In genomic region chr6:109513571-109514071, GRCh38 we compare ENCODE assay signal across 1 cellular context.
A peak's percentile ranks its signal among the peaks of the same experiment; 100 is the strongest.
TF ChIP-seq lines count a peak whose summit lies in the region.

No MANE protein-coding gene starts in this region.

TF ChIP-seq in H1, 55 proteins besides CTCF, POLR2A, EP300 and RAD21:
- TF ChIP-seq ATF2 (IDR thresholded peaks at IDR 0.05; ENCODE audit: low read length) (0 out of 2 replicates have a peak, but pooled peaks have one; percentile 44), CHD7 (IDR thresholded peaks at IDR 0.05; ENCODE audit: insufficient replicate concordance, low read length) (peak; percentile 45), JUND (IDR thresholded peaks at IDR 0.05; ENCODE audit: low read length) (0 out of 2 replicates have a peak, but pooled peaks have one; percentile 42), SP1 (IDR thresholded peaks at IDR 0.05; ENCODE audit: low read depth, low read length) (peak; percentile 43; the same call in 1 of the 2 replicates), BACH1 (IDR thresholded peaks at IDR 0.05; ENCODE audit: low read length) (no peak), TEAD4 (IDR thresholded peaks at IDR 0.05; ENCODE audit: low read depth, low read length) (0 out of 2 replicates have a peak, but pooled peaks have one; percentile 55), TBP (IDR thresholded peaks at IDR 0.05; ENCODE audit: low read depth, low read length) (0 out of 2 replicates have a peak, but pooled peaks have one; percentile 45), HDAC6 (IDR thresholded peaks at IDR 0.05; ENCODE audit: low read depth, low read length) (no peak), JUN (IDR thresholded peaks at IDR 0.05; ENCODE audit: low read depth, low read length) (0 out of 2 replicates have a peak, but pooled peaks have one; percentile 39), NANOG (IDR thresholded peaks at IDR 0.05; ENCODE audit: insufficient read depth, low read depth, low read length, poor library complexity, severe bottlenecking) (peak; percentile 53), RNF2 (IDR thresholded peaks at IDR 0.05; ENCODE audit: borderline replicate concordance, low read depth, low read length, missing control alignments, poor library complexity, severe bottlenecking) (no peak), YY1 (IDR thresholded peaks at IDR 0.05; ENCODE audit: low read depth, low read length) (no peak), GABPA (IDR thresholded peaks at IDR 0.05; ENCODE audit: borderline replicate concordance, insufficient read depth, low read length) (no peak), ASH2L (IDR thresholded peaks at IDR 0.05; ENCODE audit: low read length) (peak; percentile 27), CEBPB (IDR thresholded peaks at IDR 0.05; ENCODE audit: low read depth, low read length) (0 out of 2 replicates have a peak, but pooled peaks have one; percentile 23)
